ENCODE assay signal across 9 cellular contexts in genomic region chr16:8905168-8905762, GRCh38. TPM values are rescaled to one million over a fixed set of nuclear protein-coding genes. Genes with fewer than 3 reads are reported as not detected.
A peak's percentile ranks its signal among the peaks of the same experiment; 100 is the strongest.
DNase-seq lines count a peak whose midpoint lies in the region; ATAC-seq and TF ChIP-seq lines count a peak whose summit lies in the region.
"Had no signal": no experiment of that assay in that cellular context is flagged by ENCODE, and none has a peak within 500 bp of the region (broad histone marks: within the 10 kb centered on the region; RNA-seq: fewer than 3 reads in every experiment).

No MANE protein-coding gene starts in this region.

- intact Hi-C loops in PC-9 (cut with micrococcal nuclease; ENCODE audit: unreplicated experiment), result loop anchor here (1.0 to 5.0 kb wide), 3 partner anchors 57 to 229 kb away; partner anchors contain the start of gene USP7

- H2AFZ ChIP-seq in PC-9, result no peak overlapping the region

- ATAC-seq in CD4-positive, CD25-positive, alpha-beta regulatory T cell (ENCODE audit: low read depth in 2 of 2), result peak; percentile 35 to 54
- ATAC-seq in GM18868 (IDR thresholded peaks at IDR 0.05; ENCODE audit: unreplicated experiment), result no peak

- H3K4me1 ChIP-seq in CD4-positive, CD25-positive, alpha-beta regulatory T cell (ENCODE audit: control insufficient read depth, insufficient read depth, low read length, poor library complexity, severe bottlenecking), result no peaks in the 10 kb centered on the region
- peaks cover 15% of the 10 kb centered on the region for H3K4me1 ChIP-seq in PC-9 (replicated peaks; ENCODE audit: insufficient read depth)

- peaks cover 62% of the 10 kb centered on the region for H3K36me3 Mint-ChIP-seq in CD4-positive, CD25-positive, alpha-beta regulatory T cell
- H3K36me3 Mint-ChIP-seq in mesothelial cell of epicardium, result peaks cover 52% of the 10 kb centered on the region

- peak; percentile 59 for TF ChIP-seq CTCF in PC-9 (conservative IDR thresholded peaks at IDR 0.05)
- peak; percentile 57 for TF ChIP-seq CTCF in fibroblast of villous mesenchyme (IDR thresholded peaks at IDR 0.05; ENCODE audit: insufficient read depth, low read depth, low read length)
- TF ChIP-seq CTCF in mesothelial cell of epicardium (IDR thresholded peaks at IDR 0.05; ENCODE audit: unreplicated experiment), result no peak

- H3K27me3 ChIP-seq in CD4-positive, CD25-positive, alpha-beta regulatory T cell (ENCODE audit: control insufficient read depth, insufficient read depth, low read length), result no peaks in the 10 kb centered on the region
- H3K27me3 ChIP-seq in H7 (ENCODE audit: control insufficient read depth, insufficient read depth, low read length) (no peaks in the 10 kb centered on the region), PC-9 (ENCODE audit: insufficient read depth, low read depth) (no peaks in the 10 kb centered on the region)

- peaks cover 33% of the 10 kb centered on the region for H3K79me2 ChIP-seq in PC-9 (ENCODE audit: low read depth)

- no peak overlapping the region for H3K4me2 ChIP-seq in PC-9

- no peaks in the 10 kb centered on the region for H3K9me2 ChIP-seq in PC-9 (ENCODE audit: insufficient read depth)

- 0 out of 2 replicates have a peak, but pooled peaks cover 3% of the 10 kb centered on the region for H4K20me1 ChIP-seq in PC-9 (ENCODE audit: insufficient read depth)

- no peaks in the 10 kb centered on the region for H3K9me3 ChIP-seq in CD4-positive, CD25-positive, alpha-beta regulatory T cell (ENCODE audit: control insufficient read depth in 2 of 2, low read length in 2 of 2)
- H3K9me3 ChIP-seq in PC-9 (ENCODE audit: insufficient read depth, low read depth), result no peaks in the 10 kb centered on the region

- no peaks in the 10 kb centered on the region for H3K9me3 Mint-ChIP-seq in CD4-positive, CD25-positive, alpha-beta regulatory T cell
- no peaks in the 10 kb centered on the region for H3K9me3 Mint-ChIP-seq in mesothelial cell of epicardium

- DNase-seq in CD4-positive, CD25-positive, alpha-beta regulatory T cell, result peak in 2 of 3 donors; percentile 35 to 65
- DNase-seq in H7, result peak; percentile 67
- DNase-seq in PC-9, result peak; percentile 17 to 48
- peak; percentile 46 for DNase-seq in fibroblast of villous mesenchyme (ENCODE audit: low read depth)
- no peak for DNase-seq in mesothelial cell of epicardium (ENCODE audit: low spot score in 2 of 2, unreplicated experiment in 2 of 2)
- no peak for DNase-seq in AG08396 (ENCODE audit: low spot score)
- DNase-seq in NCI-H187 treated with DMSO at 0.1 percent for 48 hours (lab: John Stamatoyannopoulos, UW), result no peak

- H3K27me3 Mint-ChIP-seq in CD4-positive, CD25-positive, alpha-beta regulatory T cell, result no peaks in the 10 kb centered on the region
- no peaks in the 10 kb centered on the region for H3K27me3 Mint-ChIP-seq in mesothelial cell of epicardium (ENCODE audit: low read depth)

- H3K27ac Mint-ChIP-seq in CD4-positive, CD25-positive, alpha-beta regulatory T cell, result peak overlapping the region in 2 of 3 donors; percentile 1 to 52
- H3K27ac Mint-ChIP-seq in mesothelial cell of epicardium, result no peak overlapping the region

- POLR2A ChIA-PET in PC-9 (lab: Charles Lee; ENCODE audit: unreplicated experiment), result no interaction called here

- peaks cover 48% of the 10 kb centered on the region; the same call in 1 of the 2 replicates for H3F3A ChIP-seq in PC-9 (ENCODE audit: insufficient read depth, low read depth)

- peaks cover 95% of the 10 kb centered on the region for H3K36me3 ChIP-seq in CD4-positive, CD25-positive, alpha-beta regulatory T cell (ENCODE audit: control insufficient read depth, insufficient read depth, low read length)
- H3K36me3 ChIP-seq in H7 (replicated peaks; ENCODE audit: control insufficient read depth, insufficient read depth, low read length) (peaks cover 46% of the 10 kb centered on the region), PC-9 (ENCODE audit: low read depth) (peaks cover 64% of the 10 kb centered on the region)

- no peak overlapping the region for H3K4me3 ChIP-seq in CD4-positive, CD25-positive, alpha-beta regulatory T cell (ENCODE audit: low read depth, low read length)
- H3K4me3 ChIP-seq in H7 (ENCODE audit: insufficient read depth, low read depth, low read length), result no peak overlapping the region
- no peak overlapping the region for H3K4me3 ChIP-seq in PC-9
- H3K4me3 ChIP-seq in fibroblast of villous mesenchyme (ENCODE audit: low read depth, low read length), result no peak overlapping the region
- H3K4me3 ChIP-seq: lung had no signal

- no TSS peak for BruUV-seq in PC-9 (replicated peaks; lab: Mats Ljungman, UMichigan)

- no peak overlapping the region for H3K4me3 Mint-ChIP-seq in CD4-positive, CD25-positive, alpha-beta regulatory T cell
- no peak overlapping the region for H3K4me3 Mint-ChIP-seq in mesothelial cell of epicardium

- peaks cover 2 to 9% (median 6%) of the 10 kb centered on the region in 4 donors for H3K4me1 Mint-ChIP-seq in CD4-positive, CD25-positive, alpha-beta regulatory T cell
- H3K4me1 Mint-ChIP-seq in mesothelial cell of epicardium, result no peaks in the 10 kb centered on the region

- H3K27ac ChIP-seq in CD4-positive, CD25-positive, alpha-beta regulatory T cell (ENCODE audit: insufficient read depth, low read length, poor library complexity, severe bottlenecking), result no peak overlapping the region
- no peak overlapping the region for H3K27ac ChIP-seq in PC-9

- CTCF ChIA-PET in PC-9 (lab: Charles Lee), result no interaction called here

RNA-seq across cellular contexts. Expression of gene LITAFD, which starts 23.1 kb away (rescaled TPM):
- total RNA-seq in CD4-positive, CD25-positive, alpha-beta regulatory T cell, result not detected
- polyA plus RNA-seq in CD4-positive, CD25-positive, alpha-beta regulatory T cell, result not detected
- total RNA-seq in H7 (2014; rRNA removed; shearing (Covaris generic)), result not detected in 2 replicates
- total RNA-seq in PC-9 (2021), result not detected in 2 replicates
- total RNA-seq in fibroblast of villous mesenchyme, result not detected in 2 replicates
- total RNA-seq in mesothelial cell of epicardium, result not detected in 3 replicates
- total RNA-seq: lung had no signal
- polyA plus RNA-seq: lung had no signal

RNA-seq across cellular contexts. Expression of gene CARHSP1, which starts 36.5 kb away (rescaled TPM):
- 55.3 TPM for total RNA-seq in CD4-positive, CD25-positive, alpha-beta regulatory T cell
- polyA plus RNA-seq in CD4-positive, CD25-positive, alpha-beta regulatory T cell, result 10 to 100 TPM; 72.4 to 94.8 (median 76.9) TPM
- total RNA-seq in H7 (2014; rRNA removed; shearing (Covaris generic)), result 324 and 345 TPM in 2 replicates
- total RNA-seq in PC-9 (2021) (179 and 186 TPM in 2 replicates), fibroblast of villous mesenchyme (165 and 189 TPM in 2 replicates), mesothelial cell of epicardium (78.6 to 84.2 TPM (median 80.3 TPM) in 3 replicates)

RNA-seq across cellular contexts. Expression of gene USP7, which starts 58.4 kb away (rescaled TPM):
- 296 TPM for total RNA-seq in CD4-positive, CD25-positive, alpha-beta regulatory T cell
- 1 to 10 TPM; 6.8 to 9.1 (median 7.0) TPM for polyA plus RNA-seq in CD4-positive, CD25-positive, alpha-beta regulatory T cell
- 63.6 and 80.7 TPM in 2 replicates for total RNA-seq in H7 (2014; rRNA removed; shearing (Covaris generic))
- 113 and 167 TPM in 2 replicates for total RNA-seq in PC-9 (2021)
- 48.6 and 54.4 TPM in 2 replicates for total RNA-seq in fibroblast of villous mesenchyme
- 135 to 139 TPM (median 136 TPM) in 3 replicates for total RNA-seq in mesothelial cell of epicardium

Comparison
In these comparisons a context has a peak if more than half of its experiments do, and no peak if none do; other contexts are left out.
1. DNase-seq: peak in CD4-positive, CD25-positive, alpha-beta regulatory T cell (2 of 3), H7 (single experiment), PC-9 (2 of 2) and fibroblast of villous mesenchyme (single experiment); none in mesothelial cell of epicardium (0 of 2), AG08396 (single experiment) and NCI-H187 treated with DMSO at 0.1 percent for 48 hours (single experiment).